Comparison of ENCODE assay signal across 1 cellular context in the genomic region with DNA sequence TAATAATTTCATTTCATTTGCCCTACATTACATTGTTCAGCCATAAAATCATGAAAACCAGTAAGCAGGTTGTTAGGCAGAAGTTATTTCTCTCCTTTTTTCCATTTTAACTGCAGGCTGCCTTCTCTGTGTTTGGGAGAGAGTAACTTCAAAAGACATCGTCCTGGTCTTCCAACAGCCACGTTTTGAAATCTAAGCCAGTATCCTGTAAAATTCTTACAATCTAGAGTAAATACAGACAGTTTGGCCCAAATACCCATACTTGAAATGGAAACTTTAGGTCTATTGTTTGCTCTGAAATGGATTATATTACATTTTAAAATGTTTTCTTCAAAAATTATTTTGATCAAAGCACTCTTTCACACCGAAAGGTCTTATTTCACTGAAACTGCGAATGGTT.
TF ChIP-seq lines count a peak whose summit lies in the region.

No MANE protein-coding gene starts in this region.

TF ChIP-seq in HepG2, 621 proteins besides CTCF, POLR2A, EP300 and RAD21 (continued from another document and continues in another):
- TF ChIP-seq, protein P1, sequence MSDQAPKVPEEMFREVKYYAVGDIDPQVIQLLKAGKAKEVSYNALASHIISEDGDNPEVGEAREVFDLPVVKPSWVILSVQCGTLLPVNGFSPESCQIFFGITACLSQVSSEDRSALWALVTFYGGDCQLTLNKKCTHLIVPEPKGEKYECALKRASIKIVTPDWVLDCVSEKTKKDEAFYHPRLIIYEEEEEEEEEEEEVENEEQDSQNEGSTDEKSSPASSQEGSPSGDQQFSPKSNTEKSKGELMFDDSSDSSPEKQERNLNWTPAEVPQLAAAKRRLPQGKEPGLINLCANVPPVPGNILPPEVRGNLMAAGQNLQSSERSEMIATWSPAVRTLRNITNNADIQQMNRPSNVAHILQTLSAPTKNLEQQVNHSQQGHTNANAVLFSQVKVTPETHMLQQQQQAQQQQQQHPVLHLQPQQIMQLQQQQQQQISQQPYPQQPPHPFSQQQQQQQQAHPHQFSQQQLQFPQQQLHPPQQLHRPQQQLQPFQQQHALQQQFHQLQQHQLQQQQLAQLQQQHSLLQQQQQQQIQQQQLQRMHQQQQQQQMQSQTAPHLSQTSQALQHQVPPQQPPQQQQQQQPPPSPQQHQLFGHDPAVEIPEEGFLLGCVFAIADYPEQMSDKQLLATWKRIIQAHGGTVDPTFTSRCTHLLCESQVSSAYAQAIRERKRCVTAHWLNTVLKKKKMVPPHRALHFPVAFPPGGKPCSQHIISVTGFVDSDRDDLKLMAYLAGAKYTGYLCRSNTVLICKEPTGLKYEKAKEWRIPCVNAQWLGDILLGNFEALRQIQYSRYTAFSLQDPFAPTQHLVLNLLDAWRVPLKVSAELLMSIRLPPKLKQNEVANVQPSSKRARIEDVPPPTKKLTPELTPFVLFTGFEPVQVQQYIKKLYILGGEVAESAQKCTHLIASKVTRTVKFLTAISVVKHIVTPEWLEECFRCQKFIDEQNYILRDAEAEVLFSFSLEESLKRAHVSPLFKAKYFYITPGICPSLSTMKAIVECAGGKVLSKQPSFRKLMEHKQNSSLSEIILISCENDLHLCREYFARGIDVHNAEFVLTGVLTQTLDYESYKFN (CRISPR knock-in tag; conservative IDR thresholded peaks at IDR 0.05), result no peak
- TF ChIP-seq FOXK1 (CRISPR knock-in tag; IDR thresholded peaks at IDR 0.05; ENCODE audit: borderline replicate concordance, low read depth) (0 out of 2 replicates have a peak, but pooled peaks have one; percentile 1), SP1 (IDR thresholded peaks at IDR 0.05) (no peak), SP1 (CRISPR knock-in tag; IDR thresholded peaks at IDR 0.05) (no peak), ZNF737 (CRISPR knock-in tag; IDR thresholded peaks at IDR 0.05; ENCODE audit: borderline replicate concordance) (no peak), ZNF776 (CRISPR knock-in tag; IDR thresholded peaks at IDR 0.05) (no peak), MAF1 (CRISPR knock-in tag; IDR thresholded peaks at IDR 0.05; ENCODE audit: borderline replicate concordance) (no peak), CREM (IDR thresholded peaks at IDR 0.05) (no peak), CREM (CRISPR knock-in tag; IDR thresholded peaks at IDR 0.05) (no peak), IKZF1 (IDR thresholded peaks at IDR 0.05) (no peak), RBM22 (optimal IDR thresholded peaks at IDR 0.05; ENCODE audit: low read length) (no peak), SP4 (CRISPR knock-in tag; IDR thresholded peaks at IDR 0.05) (no peak), ZNF17 (CRISPR knock-in tag; IDR thresholded peaks at IDR 0.05) (no peak), SIX1 (CRISPR knock-in tag; IDR thresholded peaks at IDR 0.05; ENCODE audit: borderline replicate concordance) (peak; percentile 56; the same call in 1 of the 2 replicates), ZNF101 (CRISPR knock-in tag; IDR thresholded peaks at IDR 0.05; ENCODE audit: borderline replicate concordance, low read depth) (no peak), POLR2G (IDR thresholded peaks at IDR 0.05; ENCODE audit: low read depth, low read length) (no peak), SMYD3 (CRISPR knock-in tag; IDR thresholded peaks at IDR 0.05) (no peak), ZNF207 (IDR thresholded peaks at IDR 0.05; ENCODE audit: borderline replicate concordance) (no peak), BCL6 (CRISPR knock-in tag; IDR thresholded peaks at IDR 0.05) (peak; percentile 44; the same call in 1 of the 2 replicates), MEIS2 (CRISPR knock-in tag; IDR thresholded peaks at IDR 0.05) (no peak), AGO1 (IDR thresholded peaks at IDR 0.05; ENCODE audit: low read depth, low read length, poor library complexity, severe bottlenecking) (no peak), CBFB (CRISPR knock-in tag; IDR thresholded peaks at IDR 0.05) (no peak), FOXA1 (IDR thresholded peaks at IDR 0.05) (no peak), FOXA1 (CRISPR knock-in tag; IDR thresholded peaks at IDR 0.05) (0 out of 2 replicates have a peak, but pooled peaks have one; percentile 3), ZNF572 (CRISPR knock-in tag; IDR thresholded peaks at IDR 0.05) (no peak), SMAD3 (CRISPR knock-in tag; IDR thresholded peaks at IDR 0.05) (no peak), SRF (IDR thresholded peaks at IDR 0.05; ENCODE audit: low read depth, low read length) (no peak), HDAC1 (CRISPR knock-in tag; IDR thresholded peaks at IDR 0.05) (no peak), ZNF816 (CRISPR knock-in tag; IDR thresholded peaks at IDR 0.05; ENCODE audit: borderline replicate concordance) (no peak), THAP11 (CRISPR knock-in tag; IDR thresholded peaks at IDR 0.05) (no peak), MED8 (CRISPR knock-in tag; IDR thresholded peaks at IDR 0.05; ENCODE audit: insufficient replicate concordance) (no peak), ZNF616 (CRISPR knock-in tag; IDR thresholded peaks at IDR 0.05; ENCODE audit: low read depth) (no peak), SATB2 (CRISPR knock-in tag; IDR thresholded peaks at IDR 0.05) (no peak), ELF3 (CRISPR knock-in tag; IDR thresholded peaks at IDR 0.05) (no peak), PRPF4 (IDR thresholded peaks at IDR 0.05; ENCODE audit: low read depth, low read length, poor library complexity, severe bottlenecking) (no peak), MTA1 (CRISPR knock-in tag; IDR thresholded peaks at IDR 0.05; ENCODE audit: borderline replicate concordance) (no peak), ZNF121 (CRISPR knock-in tag; IDR thresholded peaks at IDR 0.05) (no peak), RFX5 (IDR thresholded peaks at IDR 0.05; ENCODE audit: low read depth, low read length) (no peak), ZSCAN29 (CRISPR knock-in tag; conservative IDR thresholded peaks at IDR 0.05) (no peak), ZNF205 (CRISPR knock-in tag; IDR thresholded peaks at IDR 0.05) (no peak), NCOA1 (CRISPR knock-in tag; IDR thresholded peaks at IDR 0.05) (no peak), MXD4 (CRISPR knock-in tag; IDR thresholded peaks at IDR 0.05) (no peak), ZFP62 (CRISPR knock-in tag; IDR thresholded peaks at IDR 0.05) (no peak), ZBTB20 (CRISPR knock-in tag; IDR thresholded peaks at IDR 0.05; ENCODE audit: borderline replicate concordance, low read depth) (no peak), CCDC6 (CRISPR knock-in tag; IDR thresholded peaks at IDR 0.05) (no peak)
- TF ChIP-seq, protein P2, sequence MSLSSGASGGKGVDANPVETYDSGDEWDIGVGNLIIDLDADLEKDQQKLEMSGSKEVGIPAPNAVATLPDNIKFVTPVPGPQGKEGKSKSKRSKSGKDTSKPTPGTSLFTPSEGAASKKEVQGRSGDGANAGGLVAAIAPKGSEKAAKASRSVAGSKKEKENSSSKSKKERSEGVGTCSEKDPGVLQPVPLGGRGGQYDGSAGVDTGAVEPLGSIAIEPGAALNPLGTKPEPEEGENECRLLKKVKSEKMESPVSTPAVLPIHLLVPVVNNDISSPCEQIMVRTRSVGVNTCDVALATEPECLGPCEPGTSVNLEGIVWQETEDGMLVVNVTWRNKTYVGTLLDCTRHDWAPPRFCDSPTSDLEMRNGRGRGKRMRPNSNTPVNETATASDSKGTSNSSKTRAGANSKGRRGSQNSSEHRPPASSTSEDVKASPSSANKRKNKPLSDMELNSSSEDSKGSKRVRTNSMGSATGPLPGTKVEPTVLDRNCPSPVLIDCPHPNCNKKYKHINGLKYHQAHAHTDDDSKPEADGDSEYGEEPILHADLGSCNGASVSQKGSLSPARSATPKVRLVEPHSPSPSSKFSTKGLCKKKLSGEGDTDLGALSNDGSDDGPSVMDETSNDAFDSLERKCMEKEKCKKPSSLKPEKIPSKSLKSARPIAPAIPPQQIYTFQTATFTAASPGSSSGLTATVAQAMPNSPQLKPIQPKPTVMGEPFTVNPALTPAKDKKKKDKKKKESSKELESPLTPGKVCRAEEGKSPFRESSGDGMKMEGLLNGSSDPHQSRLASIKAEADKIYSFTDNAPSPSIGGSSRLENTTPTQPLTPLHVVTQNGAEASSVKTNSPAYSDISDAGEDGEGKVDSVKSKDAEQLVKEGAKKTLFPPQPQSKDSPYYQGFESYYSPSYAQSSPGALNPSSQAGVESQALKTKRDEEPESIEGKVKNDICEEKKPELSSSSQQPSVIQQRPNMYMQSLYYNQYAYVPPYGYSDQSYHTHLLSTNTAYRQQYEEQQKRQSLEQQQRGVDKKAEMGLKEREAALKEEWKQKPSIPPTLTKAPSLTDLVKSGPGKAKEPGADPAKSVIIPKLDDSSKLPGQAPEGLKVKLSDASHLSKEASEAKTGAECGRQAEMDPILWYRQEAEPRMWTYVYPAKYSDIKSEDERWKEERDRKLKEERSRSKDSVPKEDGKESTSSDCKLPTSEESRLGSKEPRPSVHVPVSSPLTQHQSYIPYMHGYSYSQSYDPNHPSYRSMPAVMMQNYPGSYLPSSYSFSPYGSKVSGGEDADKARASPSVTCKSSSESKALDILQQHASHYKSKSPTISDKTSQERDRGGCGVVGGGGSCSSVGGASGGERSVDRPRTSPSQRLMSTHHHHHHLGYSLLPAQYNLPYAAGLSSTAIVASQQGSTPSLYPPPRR (CRISPR knock-in tag; IDR thresholded peaks at IDR 0.05; ENCODE audit: borderline replicate concordance), result no peak
- TF ChIP-seq, protein P3, sequence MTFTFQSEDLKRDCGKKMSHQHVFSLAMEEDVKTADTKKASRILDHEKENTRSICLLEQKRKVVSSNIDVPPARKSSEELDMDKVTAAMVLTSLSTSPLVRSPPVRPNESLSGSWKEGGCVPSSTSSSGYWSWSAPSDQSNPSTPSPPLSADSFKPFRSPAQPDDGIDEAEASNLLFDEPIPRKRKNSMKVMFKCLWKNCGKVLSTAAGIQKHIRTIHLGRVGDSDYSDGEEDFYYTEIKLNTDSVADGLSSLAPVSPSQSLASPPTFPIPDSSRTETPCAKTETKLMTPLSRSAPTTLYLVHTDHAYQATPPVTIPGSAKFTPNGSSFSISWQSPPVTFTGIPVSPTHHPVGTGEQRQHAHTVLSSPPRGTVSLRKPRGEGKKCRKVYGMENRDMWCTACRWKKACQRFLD (CRISPR knock-in tag; IDR thresholded peaks at IDR 0.05; ENCODE audit: borderline replicate concordance), result no peak
- TF ChIP-seq, protein P4, sequence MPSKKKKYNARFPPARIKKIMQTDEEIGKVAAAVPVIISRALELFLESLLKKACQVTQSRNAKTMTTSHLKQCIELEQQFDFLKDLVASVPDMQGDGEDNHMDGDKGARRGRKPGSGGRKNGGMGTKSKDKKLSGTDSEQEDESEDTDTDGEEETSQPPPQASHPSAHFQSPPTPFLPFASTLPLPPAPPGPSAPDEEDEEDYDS (CRISPR knock-in tag; IDR thresholded peaks at IDR 0.05), result no peak
- TF ChIP-seq, protein P5, sequence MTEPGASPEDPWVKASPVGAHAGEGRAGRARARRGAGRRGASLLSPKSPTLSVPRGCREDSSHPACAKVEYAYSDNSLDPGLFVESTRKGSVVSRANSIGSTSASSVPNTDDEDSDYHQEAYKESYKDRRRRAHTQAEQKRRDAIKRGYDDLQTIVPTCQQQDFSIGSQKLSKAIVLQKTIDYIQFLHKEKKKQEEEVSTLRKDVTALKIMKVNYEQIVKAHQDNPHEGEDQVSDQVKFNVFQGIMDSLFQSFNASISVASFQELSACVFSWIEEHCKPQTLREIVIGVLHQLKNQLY (CRISPR knock-in tag; IDR thresholded peaks at IDR 0.05), result no peak
- TF ChIP-seq, protein P6, sequence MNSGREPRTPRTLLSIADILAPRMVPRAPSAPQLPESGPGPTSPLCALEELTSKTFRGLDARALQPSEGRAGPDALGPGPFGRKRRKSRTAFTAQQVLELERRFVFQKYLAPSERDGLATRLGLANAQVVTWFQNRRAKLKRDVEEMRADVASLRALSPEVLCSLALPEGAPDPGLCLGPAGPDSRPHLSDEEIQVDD (CRISPR knock-in tag; IDR thresholded peaks at IDR 0.05; ENCODE audit: borderline replicate concordance), result no peak
- TF ChIP-seq, protein P7, sequence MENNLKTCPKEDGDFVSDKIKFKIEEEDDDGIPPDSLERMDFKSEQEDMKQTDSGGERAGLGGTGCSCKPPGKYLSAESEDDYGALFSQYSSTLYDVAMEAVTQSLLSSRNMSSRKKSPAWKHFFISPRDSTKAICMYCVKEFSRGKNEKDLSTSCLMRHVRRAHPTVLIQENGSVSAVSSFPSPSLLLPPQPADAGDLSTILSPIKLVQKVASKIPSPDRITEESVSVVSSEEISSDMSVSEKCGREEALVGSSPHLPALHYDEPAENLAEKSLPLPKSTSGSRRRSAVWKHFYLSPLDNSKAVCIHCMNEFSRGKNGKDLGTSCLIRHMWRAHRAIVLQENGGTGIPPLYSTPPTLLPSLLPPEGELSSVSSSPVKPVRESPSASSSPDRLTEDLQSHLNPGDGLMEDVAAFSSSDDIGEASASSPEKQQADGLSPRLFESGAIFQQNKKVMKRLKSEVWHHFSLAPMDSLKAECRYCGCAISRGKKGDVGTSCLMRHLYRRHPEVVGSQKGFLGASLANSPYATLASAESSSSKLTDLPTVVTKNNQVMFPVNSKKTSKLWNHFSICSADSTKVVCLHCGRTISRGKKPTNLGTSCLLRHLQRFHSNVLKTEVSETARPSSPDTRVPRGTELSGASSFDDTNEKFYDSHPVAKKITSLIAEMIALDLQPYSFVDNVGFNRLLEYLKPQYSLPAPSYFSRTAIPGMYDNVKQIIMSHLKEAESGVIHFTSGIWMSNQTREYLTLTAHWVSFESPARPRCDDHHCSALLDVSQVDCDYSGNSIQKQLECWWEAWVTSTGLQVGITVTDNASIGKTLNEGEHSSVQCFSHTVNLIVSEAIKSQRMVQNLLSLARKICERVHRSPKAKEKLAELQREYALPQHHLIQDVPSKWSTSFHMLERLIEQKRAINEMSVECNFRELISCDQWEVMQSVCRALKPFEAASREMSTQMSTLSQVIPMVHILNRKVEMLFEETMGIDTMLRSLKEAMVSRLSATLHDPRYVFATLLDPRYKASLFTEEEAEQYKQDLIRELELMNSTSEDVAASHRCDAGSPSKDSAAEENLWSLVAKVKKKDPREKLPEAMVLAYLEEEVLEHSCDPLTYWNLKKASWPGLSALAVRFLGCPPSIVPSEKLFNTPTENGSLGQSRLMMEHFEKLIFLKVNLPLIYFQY (CRISPR knock-in tag; IDR thresholded peaks at IDR 0.05; ENCODE audit: borderline replicate concordance), result no peak
- TF ChIP-seq, protein P8, sequence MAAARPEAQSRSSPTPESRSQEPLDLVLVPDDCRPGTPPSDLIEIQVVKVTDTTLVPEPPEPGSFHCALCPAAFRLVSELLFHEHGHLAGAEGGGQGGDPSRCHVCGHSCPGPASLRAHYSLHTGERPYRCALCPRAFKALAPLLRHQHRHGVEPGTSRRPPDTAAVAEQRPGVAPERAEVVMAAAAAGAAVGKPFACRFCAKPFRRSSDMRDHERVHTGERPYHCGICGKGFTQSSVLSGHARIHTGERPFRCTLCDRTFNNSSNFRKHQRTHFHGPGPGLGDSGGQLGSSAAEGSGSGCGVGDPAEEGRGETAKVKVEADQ (CRISPR knock-in tag; IDR thresholded peaks at IDR 0.05; ENCODE audit: borderline replicate concordance), result no peak
- TF ChIP-seq, protein P9, sequence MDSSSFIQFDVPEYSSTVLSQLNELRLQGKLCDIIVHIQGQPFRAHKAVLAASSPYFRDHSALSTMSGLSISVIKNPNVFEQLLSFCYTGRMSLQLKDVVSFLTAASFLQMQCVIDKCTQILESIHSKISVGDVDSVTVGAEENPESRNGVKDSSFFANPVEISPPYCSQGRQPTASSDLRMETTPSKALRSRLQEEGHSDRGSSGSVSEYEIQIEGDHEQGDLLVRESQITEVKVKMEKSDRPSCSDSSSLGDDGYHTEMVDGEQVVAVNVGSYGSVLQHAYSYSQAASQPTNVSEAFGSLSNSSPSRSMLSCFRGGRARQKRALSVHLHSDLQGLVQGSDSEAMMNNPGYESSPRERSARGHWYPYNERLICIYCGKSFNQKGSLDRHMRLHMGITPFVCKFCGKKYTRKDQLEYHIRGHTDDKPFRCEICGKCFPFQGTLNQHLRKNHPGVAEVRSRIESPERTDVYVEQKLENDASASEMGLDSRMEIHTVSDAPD (CRISPR knock-in tag; IDR thresholded peaks at IDR 0.05), result no peak
